Comparison of ENCODE assay signal across 8 cellular contexts in the genomic region with DNA sequence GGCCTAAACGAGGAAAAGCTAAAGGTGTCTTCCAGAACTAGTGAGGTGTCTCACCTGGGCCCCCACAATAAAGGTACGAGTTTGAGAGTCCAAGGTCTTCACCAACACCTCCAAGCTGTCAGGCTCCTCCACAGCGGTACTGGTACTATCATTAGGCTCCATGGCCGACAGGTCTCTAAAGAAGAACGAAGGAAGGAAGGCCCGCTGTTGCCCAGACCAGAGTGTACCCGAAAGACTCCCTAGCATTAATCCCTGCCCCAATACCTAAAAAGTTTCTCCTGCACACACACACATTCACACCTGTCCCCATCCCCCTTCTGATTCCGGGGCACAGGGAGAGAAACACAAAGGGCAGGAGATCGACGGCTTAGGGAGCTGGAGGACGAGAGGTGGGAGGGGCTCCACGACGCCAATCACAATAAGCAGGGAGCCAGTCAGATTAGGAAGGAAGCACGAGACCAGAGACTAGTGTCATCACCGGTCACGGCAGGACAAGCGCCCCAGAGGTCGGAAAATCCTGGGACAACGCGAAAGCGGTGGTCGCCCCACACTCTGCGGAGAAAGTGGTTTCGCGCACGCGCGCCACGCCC. TPM values are rescaled to one million over a fixed set of nuclear protein-coding genes. Genes with fewer than 3 reads are reported as not detected.
A peak's percentile ranks its signal among the peaks of the same experiment; 100 is the strongest.
DNase-seq lines count a peak whose midpoint lies in the region; ATAC-seq, FAIRE-seq and TF ChIP-seq lines count a peak whose summit lies in the region.

No MANE protein-coding gene starts in this region.

- H3K27ac Mint-ChIP-seq in activated naive CD4-positive, alpha-beta T cell treated with anti-CD3 and anti-CD28 coated beads for 36 hours = peak overlapping the region; percentile 98
- H3K27ac Mint-ChIP-seq in endothelial cell (ENCODE audit: unreplicated experiment) = peak overlapping the region; percentile 98

- H3K36me3 ChIP-seq in mesodermal cell (ENCODE audit: control insufficient read depth, insufficient read depth, low read length) (peaks cover 48% of the 10 kb centered on the region), upper lobe of right lung (peaks cover 45% of the 10 kb centered on the region)

- H3K4me3 Mint-ChIP-seq in activated naive CD4-positive, alpha-beta T cell treated with anti-CD3 and anti-CD28 coated beads for 36 hours = peak overlapping the region; percentile 96
- H3K4me3 Mint-ChIP-seq in endothelial cell (ENCODE audit: unreplicated experiment) = peak overlapping the region; percentile 97

- no peak for TF ChIP-seq CTCF in endothelial cell (IDR thresholded peaks at IDR 0.05; ENCODE audit: unreplicated experiment)
- TF ChIP-seq CTCF in upper lobe of right lung (IDR thresholded peaks at IDR 0.05) = no peak

- H3K4me3 ChIP-seq in mesodermal cell (ENCODE audit: extremely low read depth, insufficient read depth, low read length, poor library complexity, severe bottlenecking) (peak overlapping the region; percentile 92), upper lobe of right lung (peak overlapping the region; percentile 76)

- no peaks in the 10 kb centered on the region for H3K9me3 Mint-ChIP-seq in activated naive CD4-positive, alpha-beta T cell treated with anti-CD3 and anti-CD28 coated beads for 36 hours
- H3K9me3 Mint-ChIP-seq in endothelial cell (ENCODE audit: unreplicated experiment) = no peaks in the 10 kb centered on the region

- peaks cover 37% of the 10 kb centered on the region for H3K4me1 Mint-ChIP-seq in activated naive CD4-positive, alpha-beta T cell treated with anti-CD3 and anti-CD28 coated beads for 36 hours (ENCODE audit: low read depth)
- H3K4me1 Mint-ChIP-seq in endothelial cell (ENCODE audit: unreplicated experiment) = peaks cover 16% of the 10 kb centered on the region

- peak; percentile 78 for ATAC-seq in upper lobe of right lung

- H3K27me3 Mint-ChIP-seq in activated naive CD4-positive, alpha-beta T cell treated with anti-CD3 and anti-CD28 coated beads for 36 hours (ENCODE audit: low read depth) = no peaks in the 10 kb centered on the region
- peaks cover 6% of the 10 kb centered on the region for H3K27me3 Mint-ChIP-seq in endothelial cell (ENCODE audit: unreplicated experiment)

- intact Hi-C loops in activated naive CD4-positive, alpha-beta T cell treated with anti-CD3 and anti-CD28 coated beads for 36 hours (cut with micrococcal nuclease) = loop anchor here (1.0 to 2.0 kb wide), 9 partner anchors 9 to 212 kb away; partner anchors contain the start of genes ABHD16A, C6orf47, DDX39B and NFKBIL1
- intact Hi-C loops in upper lobe of right lung (cut with DNase I) = no loop called here

- DNase-seq in activated naive CD4-positive, alpha-beta T cell treated with anti-CD3 and anti-CD28 coated beads for 36 hours = peak; percentile 78
- no peak for DNase-seq in activated naive CD4-positive, alpha-beta T cell treated with anti-CD3 and anti-CD28 coated beads, Interleukin-2, amount 50 U/mL, for 16 hours
- DNase-seq in H54 (ENCODE audit: insufficient read length, low spot score) (peak; percentile 78), Kasumi-1 (lab: John Stamatoyannopoulos, UW) (peak; percentile 71 to 83), SKM-1 (lab: John Stamatoyannopoulos, UW; ENCODE audit: unreplicated experiment) (peak; percentile 45), endothelial cell (ENCODE audit: low spot score) (no peak), upper lobe of right lung (no peak)

- H3K27ac ChIP-seq in mesodermal cell (ENCODE audit: low read depth, low read length, severe bottlenecking) (peak overlapping the region; percentile 99), upper lobe of right lung (peak overlapping the region; percentile 96)

- WGBS in mesodermal cell (ENCODE audit: insufficient coverage in 2 of 2), 2 experiments = 3 to 7% methylated on average over 17 to 20 of the region's 29 CpGs

- H3K9me3 ChIP-seq in mesodermal cell (ENCODE audit: control insufficient read depth, low read length) (no peaks in the 10 kb centered on the region), upper lobe of right lung (no peaks in the 10 kb centered on the region)

- TF ChIP-seq POLR2A in H54 (IDR thresholded peaks at IDR 0.05; ENCODE audit: low read depth, low read length) = no peak

- H3K4me1 ChIP-seq in mesodermal cell (ENCODE audit: control insufficient read depth, insufficient read depth, low read length, poor library complexity, severe bottlenecking) (peaks cover 11% of the 10 kb centered on the region), upper lobe of right lung (peaks cover 12% of the 10 kb centered on the region)

- peaks cover 20% of the 10 kb centered on the region for H3K36me3 Mint-ChIP-seq in activated naive CD4-positive, alpha-beta T cell treated with anti-CD3 and anti-CD28 coated beads for 36 hours (ENCODE audit: low read depth)
- H3K36me3 Mint-ChIP-seq in endothelial cell (ENCODE audit: low read depth, unreplicated experiment) = peaks cover 20% of the 10 kb centered on the region

- CTCF ChIA-PET in activated naive CD4-positive, alpha-beta T cell treated with anti-CD3 and anti-CD28 coated beads for 36 hours (lab: Charles Lee) = interaction anchor here (1.2 to 2.4 kb wide), 4 partner anchors 12 to 180 kb away, joined by 3 to 7 read pairs (median 6); no protein-coding TSS in a partner anchor

- no peak for FAIRE-seq in H54 (lab: Jason Lieb, UNC)

- no peaks in the 10 kb centered on the region for H3K27me3 ChIP-seq in upper lobe of right lung

RNA-seq across cellular contexts. Expression of gene BAG6, which starts 0.8 kb away (rescaled TPM):
- 100 to 1,000 TPM; 286 to 295 TPM for total RNA-seq in activated naive CD4-positive, alpha-beta T cell treated with anti-CD3 and anti-CD28 coated beads for 36 hours
- total RNA-seq in endothelial cell (ENCODE audit: unreplicated experiment) (312 TPM), upper lobe of right lung (238 TPM)
- 332 TPM for polyA plus RNA-seq in mesodermal cell (2013, experiment 1 of 2)
- polyA plus RNA-seq in mesodermal cell (2013, experiment 2 of 2) = 281 TPM

RNA-seq across cellular contexts. Expression of gene APOM, which starts 4.0 kb away (rescaled TPM):
- 1 to 10 TPM; 2.6 to 3.7 TPM for total RNA-seq in activated naive CD4-positive, alpha-beta T cell treated with anti-CD3 and anti-CD28 coated beads for 36 hours
- total RNA-seq in endothelial cell (ENCODE audit: unreplicated experiment) (0.92 TPM), upper lobe of right lung (2.6 TPM)
- polyA plus RNA-seq in mesodermal cell (2013, experiment 1 of 2) = 2.3 TPM
- polyA plus RNA-seq in mesodermal cell (2013, experiment 2 of 2) = 1.9 TPM

RNA-seq across cellular contexts. Expression of gene C6orf47, which starts 8.9 kb away (rescaled TPM):
- 1 to 10 TPM; 8.8 to 9.0 TPM for total RNA-seq in activated naive CD4-positive, alpha-beta T cell treated with anti-CD3 and anti-CD28 coated beads for 36 hours
- 13.1 TPM for total RNA-seq in endothelial cell (ENCODE audit: unreplicated experiment)
- polyA plus RNA-seq in mesodermal cell (2013, experiment 1 of 2) = 9.0 TPM
- polyA plus RNA-seq in mesodermal cell (2013, experiment 2 of 2) = 7.5 TPM
- total RNA-seq in upper lobe of right lung = 25.6 TPM

RNA-seq across cellular contexts. Expression of gene GPANK1, which starts 13.1 kb away (rescaled TPM):
- total RNA-seq in activated naive CD4-positive, alpha-beta T cell treated with anti-CD3 and anti-CD28 coated beads for 36 hours = 10 to 100 TPM; 31.2 to 32.4 TPM
- total RNA-seq in endothelial cell (ENCODE audit: unreplicated experiment) (8.9 TPM), upper lobe of right lung (13.9 TPM)
- 26.1 TPM for polyA plus RNA-seq in mesodermal cell (2013, experiment 1 of 2)
- polyA plus RNA-seq in mesodermal cell (2013, experiment 2 of 2) = 21.6 TPM

RNA-seq across cellular contexts. Expression of gene CSNK2B, which starts 14.2 kb away (rescaled TPM):
- 100 to 1,000 TPM; 215 to 219 TPM for total RNA-seq in activated naive CD4-positive, alpha-beta T cell treated with anti-CD3 and anti-CD28 coated beads for 36 hours
- total RNA-seq in endothelial cell (ENCODE audit: unreplicated experiment) (164 TPM), upper lobe of right lung (114 TPM)
- 288 TPM for polyA plus RNA-seq in mesodermal cell (2013, experiment 1 of 2)
- 238 TPM for polyA plus RNA-seq in mesodermal cell (2013, experiment 2 of 2)

Comparison
In these comparisons a context has a peak if more than half of its experiments do, and no peak if none do; other contexts are left out.
1. DNase-seq: peak in activated naive CD4-positive, alpha-beta T cell treated with anti-CD3 and anti-CD28 coated beads for 36 hours (single experiment), H54 (single experiment), Kasumi-1 (2 of 2) and SKM-1 (single experiment); none in activated naive CD4-positive, alpha-beta T cell treated with anti-CD3 and anti-CD28 coated beads, Interleukin-2, amount 50 U/mL, for 16 hours (single experiment), endothelial cell (single experiment) and upper lobe of right lung (single experiment).